Comparison of ENCODE assay signal across 9 cellular contexts in the genomic region with DNA sequence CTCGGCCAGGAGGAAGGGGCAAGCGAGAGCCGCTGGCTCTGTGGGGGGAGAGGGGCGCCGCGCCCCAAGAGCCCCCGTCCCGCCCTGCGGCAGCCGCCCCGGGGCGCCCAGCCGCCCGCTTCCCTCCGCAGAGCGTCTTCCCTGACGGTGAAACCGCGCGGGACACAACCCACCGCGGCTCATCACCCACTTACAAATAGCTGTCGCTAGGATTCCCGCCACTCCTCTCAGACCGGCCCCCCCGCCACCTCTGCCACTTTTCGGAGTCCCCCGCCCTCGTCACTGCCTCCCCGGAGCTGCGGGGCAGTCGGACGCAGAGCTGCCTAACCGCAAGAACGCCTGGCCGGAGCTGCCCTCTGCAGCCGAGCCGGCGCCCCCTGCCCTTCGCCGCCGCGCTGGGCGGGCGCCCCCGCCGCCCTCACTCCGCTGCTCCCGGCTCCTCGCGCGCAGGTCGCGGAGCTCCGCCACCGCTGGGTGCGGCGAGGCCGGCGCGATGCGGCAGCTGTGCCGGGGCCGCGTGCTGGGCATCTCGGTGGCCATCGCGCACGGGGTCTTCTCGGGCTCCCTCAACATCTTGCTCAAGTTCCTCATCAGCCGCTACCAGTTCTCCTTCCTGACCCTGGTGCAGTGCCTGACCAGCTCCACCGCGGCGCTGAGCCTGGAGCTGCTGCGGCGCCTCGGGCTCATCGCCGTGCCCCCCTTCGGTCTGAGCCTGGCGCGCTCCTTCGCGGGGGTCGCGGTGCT. TPM values are rescaled to one million over a fixed set of nuclear protein-coding genes. Genes with fewer than 3 reads are reported as not detected.
DNase-seq lines count a peak whose midpoint lies in the region; ATAC-seq, FAIRE-seq and TF ChIP-seq lines count a peak whose summit lies in the region.
"Had no signal": no experiment of that assay in that cellular context is flagged by ENCODE, and none has a peak within 500 bp of the region (broad histone marks: within the 10 kb centered on the region; RNA-seq: fewer than 3 reads in every experiment).

A gene with protein sequence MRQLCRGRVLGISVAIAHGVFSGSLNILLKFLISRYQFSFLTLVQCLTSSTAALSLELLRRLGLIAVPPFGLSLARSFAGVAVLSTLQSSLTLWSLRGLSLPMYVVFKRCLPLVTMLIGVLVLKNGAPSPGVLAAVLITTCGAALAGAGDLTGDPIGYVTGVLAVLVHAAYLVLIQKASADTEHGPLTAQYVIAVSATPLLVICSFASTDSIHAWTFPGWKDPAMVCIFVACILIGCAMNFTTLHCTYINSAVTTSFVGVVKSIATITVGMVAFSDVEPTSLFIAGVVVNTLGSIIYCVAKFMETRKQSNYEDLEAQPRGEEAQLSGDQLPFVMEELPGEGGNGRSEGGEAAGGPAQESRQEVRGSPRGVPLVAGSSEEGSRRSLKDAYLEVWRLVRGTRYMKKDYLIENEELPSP (plus strand): TSS at position 366 of the 744 bp plus-strand sequence. CDS start 128 bp downstream, at position 494.

- DNase-seq in SIG-M5 treated with dmso at 0.1 percent for 504 hours (lab: John Stamatoyannopoulos, UW; ENCODE audit: unreplicated experiment) (peak; percentile 25), SIG-M5 (lab: John Stamatoyannopoulos, UW) (no peak), NCI-H526 treated with DMSO at 0.1 percent for 48 hours (lab: John Stamatoyannopoulos, UW) (peak; percentile 4), K562 (ENCODE audit: extremely low read depth in 1 of 4, low spot score in 3 of 4) (no peak), iris pigment epithelial cell (ENCODE audit: low read depth) (peak; percentile 29), NCI-H1694 treated with DMSO at 0.1 percent for 48 hours (lab: John Stamatoyannopoulos, UW) (no peak), cerebellum (ENCODE audit: low spot score) (no peak)
- DNase-seq in stimulated activated effector memory CD8-positive, alpha-beta T cell treated with anti-CD3 and anti-CD28 coated beads, Interleukin-12 subunit alpha, Interleukin-12 subunit beta, amount 100 ng/mL, for 72 hours (ENCODE audit: low spot score in 2 of 2), result peak; percentile 25 to 59

- no peak for TF ChIP-seq EP300 in K562 (IDR thresholded peaks at IDR 0.05; ENCODE audit: low read length)

- peaks cover 39% of the 10 kb centered on the region for H3K4me1 Mint-ChIP-seq in stimulated activated effector memory CD8-positive, alpha-beta T cell treated with anti-CD3 and anti-CD28 coated beads, Interleukin-12 subunit alpha, Interleukin-12 subunit beta, amount 100 ng/mL, for 72 hours

- no peak within 1 kb of the TSS for H3K27ac ChIP-seq in K562 (ENCODE audit: extremely low read depth, low read depth, low read length)

- peaks cover 0 to 31% of the 10 kb centered on the region in 2 experiments; a peak in 2 of 5 replicates for H3K4me1 ChIP-seq in K562 (replicated peaks in 1 of 2; ENCODE audit: control insufficient read depth in 2 of 2, insufficient read depth in 2 of 2, low read length in 2 of 2)

- no peaks in the 10 kb centered on the region for H4K20me1 ChIP-seq in K562 (replicated peaks; ENCODE audit: control insufficient read depth, insufficient read depth, low read length)

- no peaks in the 10 kb centered on the region for H3K9me1 ChIP-seq in K562 (ENCODE audit: control insufficient read depth, insufficient read depth, low read length)

- intact Hi-C loops in K562 (cut with micrococcal nuclease), result loop anchor here (10.0 kb wide), 2 partner anchors 337 to 367 kb away; a partner anchor contains a TSS

- peaks cover 7 to 45% of the 10 kb centered on the region in 2 experiments; a peak in 3 of 5 replicates for H3K27me3 ChIP-seq in K562 (ENCODE audit: control insufficient read depth in 2 of 2, insufficient read depth in 2 of 2, low read length in 2 of 2)

- TF ChIP-seq POLR2A in K562 (conservative IDR thresholded peaks at IDR 0.05), result no peak

- H3K4me3 ChIP-seq in K562, result peak within 1 kb of the TSS; percentile 23; the same call in 1 of the 2 replicates

- CTCF ChIA-PET in K562 (lab: Yijun Ruan, JAX; ENCODE audit: low intra/inter-chr PET ratio), result no interaction called here

- 44% methylated on average over 49 of the region's 86 CpGs for WGBS in K562 (ENCODE audit: insufficient coverage, low coverage, missing lambda C conversion rate)

- no peak for FAIRE-seq in K562 (lab: Jason Lieb, UNC)

- peak within 1 kb of the TSS; percentile 23 for H3K4me2 ChIP-seq in K562 (ENCODE audit: insufficient read depth, low read length)

- in situ Hi-C loops in K562 (cut with MboI), result no loop called here

- H2AFZ ChIP-seq in K562 (ENCODE audit: low read depth, low read length), result no peak within 1 kb of the TSS

- no peak for TF ChIP-seq CTCF in K562 (IDR thresholded peaks at IDR 0.05 in 2 of 3, conservative IDR thresholded peaks at IDR 0.05 in 1 of 3; ENCODE audit: insufficient read depth in 2 of 3, low read depth in 1 of 3, low read length in 3 of 3)

- no TSS peak for BruUV-seq in K562 (replicated peaks; lab: Mats Ljungman, UMichigan)

- peaks cover 6% of the 10 kb centered on the region for H3K36me3 Mint-ChIP-seq in stimulated activated effector memory CD8-positive, alpha-beta T cell treated with anti-CD3 and anti-CD28 coated beads, Interleukin-12 subunit alpha, Interleukin-12 subunit beta, amount 100 ng/mL, for 72 hours

- H3K9me3 Mint-ChIP-seq in stimulated activated effector memory CD8-positive, alpha-beta T cell treated with anti-CD3 and anti-CD28 coated beads, Interleukin-12 subunit alpha, Interleukin-12 subunit beta, amount 100 ng/mL, for 72 hours, result no peaks in the 10 kb centered on the region

- H3K9me3 ChIP-seq in K562 (replicated peaks; ENCODE audit: control insufficient read depth, insufficient read depth, low read depth, low read length), result no peaks in the 10 kb centered on the region

- no peaks in the 10 kb centered on the region for H3K79me2 ChIP-seq in K562 (ENCODE audit: control insufficient read depth, insufficient read depth, low read length)

- POLR2A ChIA-PET in K562 (lab: Yijun Ruan, JAX), result interaction anchor here (0.6 kb wide), 1 partner anchor 98 kb away, joined by 3 read pairs; no protein-coding TSS in a partner anchor

- H3K4me3 Mint-ChIP-seq in stimulated activated effector memory CD8-positive, alpha-beta T cell treated with anti-CD3 and anti-CD28 coated beads, Interleukin-12 subunit alpha, Interleukin-12 subunit beta, amount 100 ng/mL, for 72 hours, result peak within 1 kb of the TSS; percentile 76

- no peak; the same call in 2 of the 3 replicates for ATAC-seq in K562
- ATAC-seq in stimulated activated effector memory CD8-positive, alpha-beta T cell treated with anti-CD3 and anti-CD28 coated beads, Interleukin-12 subunit alpha, Interleukin-12 subunit beta, amount 100 ng/mL, for 72 hours, result peak; percentile 53

- H3K27ac Mint-ChIP-seq in stimulated activated effector memory CD8-positive, alpha-beta T cell treated with anti-CD3 and anti-CD28 coated beads, Interleukin-12 subunit alpha, Interleukin-12 subunit beta, amount 100 ng/mL, for 72 hours, result peak within 1 kb of the TSS; percentile 70

- no peak within 1 kb of the TSS; a peak in 2 of 4 replicates for H3K9ac ChIP-seq in K562 (ENCODE audit: insufficient read depth in 1 of 2, low read depth in 2 of 2, low read length in 2 of 2)

- TF ChIP-seq RAD21 in K562 (CRISPR knock-in tag; conservative IDR thresholded peaks at IDR 0.05 in 1 of 2, IDR thresholded peaks at IDR 0.05 in 1 of 2), result no peak

- no peaks in the 10 kb centered on the region for H3K36me3 ChIP-seq in K562 (ENCODE audit: control insufficient read depth, insufficient read depth, low read length)

TF ChIP-seq in K562, 482 proteins besides CTCF, POLR2A, EP300 and RAD21 (continues in another document):
- TF ChIP-seq, protein P1, sequence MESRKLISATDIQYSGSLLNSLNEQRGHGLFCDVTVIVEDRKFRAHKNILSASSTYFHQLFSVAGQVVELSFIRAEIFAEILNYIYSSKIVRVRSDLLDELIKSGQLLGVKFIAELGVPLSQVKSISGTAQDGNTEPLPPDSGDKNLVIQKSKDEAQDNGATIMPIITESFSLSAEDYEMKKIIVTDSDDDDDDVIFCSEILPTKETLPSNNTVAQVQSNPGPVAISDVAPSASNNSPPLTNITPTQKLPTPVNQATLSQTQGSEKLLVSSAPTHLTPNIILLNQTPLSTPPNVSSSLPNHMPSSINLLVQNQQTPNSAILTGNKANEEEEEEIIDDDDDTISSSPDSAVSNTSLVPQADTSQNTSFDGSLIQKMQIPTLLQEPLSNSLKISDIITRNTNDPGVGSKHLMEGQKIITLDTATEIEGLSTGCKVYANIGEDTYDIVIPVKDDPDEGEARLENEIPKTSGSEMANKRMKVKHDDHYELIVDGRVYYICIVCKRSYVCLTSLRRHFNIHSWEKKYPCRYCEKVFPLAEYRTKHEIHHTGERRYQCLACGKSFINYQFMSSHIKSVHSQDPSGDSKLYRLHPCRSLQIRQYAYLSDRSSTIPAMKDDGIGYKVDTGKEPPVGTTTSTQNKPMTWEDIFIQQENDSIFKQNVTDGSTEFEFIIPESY (CRISPR knock-in tag; IDR thresholded peaks at IDR 0.05), result peak; percentile 91
- TF ChIP-seq POU5F1 (IDR thresholded peaks at IDR 0.05; ENCODE audit: borderline replicate concordance, low read depth, low read length, partially characterized antibody), result no peak
- peak; percentile 24; the same call in 1 of the 2 replicates for TF ChIP-seq ZBTB7A (IDR thresholded peaks at IDR 0.05; ENCODE audit: borderline replicate concordance, control insufficient read depth, low read depth, low read length)

RNA-seq across cellular contexts. Expression of the gene that starts here (rescaled TPM):
- not detected in 2 replicates for total RNA-seq in K562 (2011; cell fraction: chromatin; rRNA removed; ENCODE audit: low replicate concordance)
- not detected in 2 replicates for total RNA-seq in K562 (2011; cell fraction: nucleolus; rRNA removed)
- total RNA-seq in K562 (2011; cell fraction: nucleoplasm; rRNA removed), result not detected in 2 replicates
- not detected in 2 replicates for total RNA-seq in K562 (2014; rRNA removed)
- not detected in 2 replicates for total RNA-seq in K562 (2014; rRNA removed; fragmentation: Illumina TruSeq; extraction: Trizol)
- total RNA-seq in K562 (2015; rRNA removed; fragmentation: Illumina TruSeq; extraction: Trizol), result not detected in 2 replicates
- total RNA-seq in K562 (2021), result not detected in 2 replicates
- polyA plus RNA-seq in K562 (2011; rRNA removed), result not detected in 2 replicates
- polyA plus RNA-seq in K562 (2011; cell fraction: cytosol; rRNA removed), result not detected in 2 replicates
- not detected in 2 replicates for polyA plus RNA-seq in K562 (2011; cell fraction: nucleus; rRNA removed)
- 0.06 TPM in 1 of 2 replicates, not detected in the other for polyA plus RNA-seq in K562 (2012)
- polyA plus RNA-seq in K562 (2014; fragmentation: Illumina TruSeq; extraction: Trizol), result not detected in 2 replicates
- polyA plus RNA-seq in K562 (2014; fragmentation: Nextera tagmentation; extraction: Ambion mirVana), result not detected
- not detected in 2 replicates for polyA plus RNA-seq in K562 (2014; rRNA removed)
- polyA minus RNA-seq in K562 (2011; rRNA and poly(A)+ RNA removed), result not detected in 2 replicates
- polyA minus RNA-seq in K562 (2011; cell fraction: cytosol; rRNA and poly(A)+ RNA removed), result not detected in 2 replicates
- not detected in 2 replicates for polyA minus RNA-seq in K562 (2011; cell fraction: nucleus; rRNA and poly(A)+ RNA removed)
- 0.36 TPM for total RNA-seq in cerebellum
- total RNA-seq: subcutaneous adipose tissue had no signal

Comparison
In these comparisons a context has a peak if more than half of its experiments do, and no peak if none do; other contexts are left out.
1. DNase-seq: peak in SIG-M5 treated with dmso at 0.1 percent for 504 hours (single experiment), NCI-H526 treated with DMSO at 0.1 percent for 48 hours (single experiment), iris pigment epithelial cell (single experiment) and stimulated activated effector memory CD8-positive, alpha-beta T cell treated with anti-CD3 and anti-CD28 coated beads, Interleukin-12 subunit alpha, Interleukin-12 subunit beta, amount 100 ng/mL, for 72 hours (2 of 2); none in SIG-M5 (single experiment), K562 (0 of 4), NCI-H1694 treated with DMSO at 0.1 percent for 48 hours (single experiment) and cerebellum (single experiment).